2 cellular contexts compared by ENCODE assay signal in the genomic region with DNA sequence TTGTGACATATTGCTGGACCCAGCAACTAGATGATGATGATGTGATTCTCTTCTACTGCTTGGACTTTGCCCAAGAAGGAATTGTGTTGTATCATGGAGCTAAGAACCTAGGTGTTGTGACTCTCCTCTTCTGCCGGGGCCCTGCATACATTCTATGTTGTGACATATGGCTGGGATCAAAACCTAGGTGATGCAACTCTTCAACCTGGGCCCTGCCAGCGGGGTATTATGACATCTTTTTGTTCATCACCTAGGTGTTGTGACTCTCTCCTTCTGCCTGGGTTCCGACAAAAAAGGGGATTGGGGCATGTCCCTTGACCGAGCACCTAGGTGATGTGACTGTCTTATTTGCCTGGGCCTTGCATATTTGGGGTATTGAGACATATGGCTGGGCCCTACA. TPM values are rescaled to one million over a fixed set of nuclear protein-coding genes. Genes with fewer than 3 reads are reported as not detected.
"Had no signal": no experiment of that assay in that cellular context is flagged by ENCODE, and none has a peak within 500 bp of the region (broad histone marks: within the 10 kb centered on the region; RNA-seq: fewer than 3 reads in every experiment).

No MANE protein-coding gene starts in this region.

RNA-seq across cellular contexts. Expression of gene ZNF99, which starts 55.7 kb away (rescaled TPM):
- total RNA-seq: G401, GM12878 had no signal
